ENCODE assay signal across 19 cellular contexts in genomic region chr11:23755769-23756168, GRCh38.
"Had no signal": no experiment of that assay in that cellular context is flagged by ENCODE, and none has a peak within 500 bp of the region (broad histone marks: within the 10 kb centered on the region; RNA-seq: fewer than 3 reads in every experiment).

No MANE protein-coding gene starts in this region.

- H3K4me3 ChIP-seq: esophagus muscularis mucosa, gastroesophageal sphincter, left lung, lower lobe of right lung, prostate gland, right lobe of liver, tibial artery, upper lobe of left lung, uterus had no signal

- H3K27ac Mint-ChIP-seq: dendritic cell treated with granulocyte-macrophage colony-stimulating factor and Interleukin-4, amounts not matched to agents 40 ng/mL and 50 ng/mL, for 4 days; effector memory CD8-positive, alpha-beta T cell; memory B cell; nephron progenitor cell; stimulated activated effector memory CD8-positive, alpha-beta T cell treated with anti-CD3 and anti-CD28 coated beads, Interleukin-12 subunit alpha, Interleukin-12 subunit beta, amount 100 ng/mL, for 72 hours had no signal

- ATAC-seq: effector memory CD8-positive, alpha-beta T cell; gastroesophageal sphincter; left lung; lower lobe of right lung; naive thymus-derived CD4-positive, alpha-beta T cell; right lobe of liver; stimulated activated effector memory CD8-positive, alpha-beta T cell treated with anti-CD3 and anti-CD28 coated beads, Interleukin-12 subunit alpha, Interleukin-12 subunit beta, amount 100 ng/mL, for 72 hours; stimulated activated naive CD8-positive, alpha-beta T cell treated with anti-CD3 and anti-CD28 coated beads, Interleukin-15, Interleukin-2, amounts not matched to agents 100 U/mL and 50 U/mL, for 24 hours had no signal

- DNase-seq: effector memory CD8-positive, alpha-beta T cell; glutamatergic neuron; left lung; lower lobe of right lung; naive thymus-derived CD4-positive, alpha-beta T cell; nephron progenitor cell; right lobe of liver; stimulated activated CD4-positive, alpha-beta T cell treated with anti-CD3 and anti-CD28 coated beads, Interleukin-4, amount 100 ng/mL, for 1 hour; stimulated activated CD8-positive, alpha-beta memory T cell treated with anti-CD3 and anti-CD28 coated beads, Interleukin-4, amount 100 ng/mL, for 48 hours; stimulated activated naive CD8-positive, alpha-beta T cell treated with anti-CD3 and anti-CD28 coated beads, Interleukin-15, Interleukin-2, amounts not matched to agents 100 U/mL and 50 U/mL, for 24 hours; tibial artery; upper lobe of left lung; uterus had no signal

- H3K9me3 Mint-ChIP-seq: effector memory CD8-positive, alpha-beta T cell; memory B cell; nephron progenitor cell had no signal

- H3K36me3 Mint-ChIP-seq: memory B cell; naive thymus-derived CD4-positive, alpha-beta T cell; stimulated activated effector memory CD8-positive, alpha-beta T cell treated with anti-CD3 and anti-CD28 coated beads, Interleukin-12 subunit alpha, Interleukin-12 subunit beta, amount 100 ng/mL, for 72 hours had no signal
